29 cellular contexts compared by ENCODE assay signal in the genomic region with DNA sequence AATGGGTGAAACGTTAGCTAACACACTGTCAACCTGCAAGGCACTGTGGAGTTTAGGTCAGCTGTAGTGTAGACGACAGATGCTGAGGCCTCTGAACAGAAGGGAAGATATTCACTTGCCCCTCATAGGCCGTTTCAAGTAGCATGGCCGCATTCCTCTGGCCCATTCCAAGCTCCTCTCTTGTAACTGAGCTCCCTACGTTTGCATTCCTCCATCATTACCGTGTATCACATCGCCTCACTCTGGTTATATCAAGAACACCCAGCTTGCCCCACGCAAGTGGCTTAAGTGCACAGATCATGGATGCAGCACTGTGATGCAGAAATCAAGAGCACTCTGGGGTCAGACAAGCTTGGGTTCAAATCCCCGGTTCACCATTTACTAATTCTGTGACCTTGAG.
"Had no signal": no experiment of that assay in that cellular context is flagged by ENCODE, and none has a peak within 500 bp of the region (broad histone marks: within the 10 kb centered on the region; RNA-seq: fewer than 3 reads in every experiment).

No MANE protein-coding gene starts in this region.

- H3K36me3 Mint-ChIP-seq: activated naive CD4-positive, alpha-beta T cell treated with anti-CD3 and anti-CD28 coated beads, Interleukin-2, amount 50 U/mL, for 24 hours had no signal

- H3K4me3 Mint-ChIP-seq: activated CD4-positive, alpha-beta T cell treated with anti-CD3 and anti-CD28 coated beads, Interleukin-2, amount 10 ng/mL, durations not matched to agents 7 days and 5 days; activated CD8-positive, alpha-beta T cell treated with anti-CD3 and anti-CD28 coated beads for 36 hours; activated naive CD4-positive, alpha-beta T cell treated with anti-CD3 and anti-CD28 coated beads, Interleukin-2, amount 50 U/mL, for 24 hours; activated naive CD8-positive, alpha-beta T cell treated with anti-CD3 and anti-CD28 coated beads, Interleukin-2, amount 50 U/mL, for 24 hours; activated T-cell treated with anti-CD3 and anti-CD28 coated beads, Interleukin-2, amount 50 U/mL, for 4 hours; activated T-helper 17 cell treated with anti-CD3 and anti-CD28 coated beads, Interleukin-2, amount 50 U/mL, for 72 hours; nephron; T-helper 17 cell had no signal

- H3K4me1 ChIP-seq: esophagus squamous epithelium, pancreas, prostate gland, suprapubic skin, tibial nerve had no signal

- H3K9me3 ChIP-seq: esophagus squamous epithelium, neutrophil, pancreas, prostate gland, suprapubic skin, tibial nerve had no signal

- H3K36me3 ChIP-seq: esophagus squamous epithelium, neutrophil, prostate gland, suprapubic skin had no signal

- H3K4me3 ChIP-seq: esophagus squamous epithelium, pancreas, prostate gland, suprapubic skin, tibial nerve had no signal

- DNase-seq: activated CD4-positive, alpha-beta T cell treated with anti-CD3 and anti-CD28 coated beads, Interleukin-2, amount 10 ng/mL, durations not matched to agents 7 days and 5 days; activated CD4-positive, CD25-positive, alpha-beta regulatory T cell treated with anti-CD3 and anti-CD28 coated beads, Interleukin-2, amount 50 U/mL, for 72 hours; activated CD8-positive, alpha-beta T cell treated with anti-CD3 and anti-CD28 coated beads for 36 hours; activated gamma-delta T cell treated with Interleukin-2 at 50 U/mL for 16 hours; activated naive CD8-positive, alpha-beta T cell treated with anti-CD3 and anti-CD28 coated beads, Interleukin-2, amount 50 U/mL, for 24 hours; activated T-cell treated with anti-CD3 and anti-CD28 coated beads, Interleukin-2, amount 50 U/mL, for 4 hours; dermis blood vessel endothelial cell; effector CD4-positive, alpha-beta T cell; esophagus squamous epithelium; left cardiac atrium; left ventricle myocardium superior; pancreas; stimulated activated CD4-positive, alpha-beta T cell treated with anti-CD3 and anti-CD28 coated beads, Interleukin-15, amount 100 ng/mL, for 24 hours; stimulated activated naive CD4-positive, alpha-beta T cell; T-helper 17 cell; T1000; WERI-Rb-1 had no signal

- FAIRE-seq: colon, endometrium, frontal cortex, keratinocyte, pancreas had no signal

- H3K4me1 Mint-ChIP-seq: activated CD4-positive, alpha-beta T cell treated with anti-CD3 and anti-CD28 coated beads, Interleukin-2, amount 10 ng/mL, durations not matched to agents 7 days and 5 days; activated naive CD4-positive, alpha-beta T cell treated with anti-CD3 and anti-CD28 coated beads, Interleukin-2, amount 50 U/mL, for 24 hours; activated naive CD8-positive, alpha-beta T cell treated with anti-CD3 and anti-CD28 coated beads, Interleukin-2, amount 50 U/mL, for 24 hours; activated T-helper 17 cell treated with anti-CD3 and anti-CD28 coated beads, Interleukin-2, amount 50 U/mL, for 72 hours; T-helper 17 cell had no signal

- ATAC-seq: activated CD8-positive, alpha-beta T cell treated with anti-CD3 and anti-CD28 coated beads for 36 hours; activated naive CD8-positive, alpha-beta T cell treated with anti-CD3 and anti-CD28 coated beads, Interleukin-2, amount 50 U/mL, for 24 hours; activated T-cell treated with anti-CD3 and anti-CD28 coated beads, Interleukin-2, amount 50 U/mL, for 4 hours; activated T-helper 17 cell treated with anti-CD3 and anti-CD28 coated beads, Interleukin-2, amount 50 U/mL, for 72 hours; left cardiac atrium; left ventricle myocardium superior; pancreas; T-helper 17 cell had no signal

- H3K27me3 ChIP-seq: esophagus squamous epithelium, neutrophil, pancreas, suprapubic skin, tibial nerve had no signal

- H3K27ac Mint-ChIP-seq: activated CD4-positive, alpha-beta T cell treated with anti-CD3 and anti-CD28 coated beads, Interleukin-2, amount 10 ng/mL, durations not matched to agents 7 days and 5 days; activated CD8-positive, alpha-beta T cell treated with anti-CD3 and anti-CD28 coated beads for 36 hours; activated naive CD4-positive, alpha-beta T cell treated with anti-CD3 and anti-CD28 coated beads, Interleukin-2, amount 50 U/mL, for 24 hours; activated naive CD8-positive, alpha-beta T cell treated with anti-CD3 and anti-CD28 coated beads, Interleukin-2, amount 50 U/mL, for 24 hours; activated T-helper 17 cell treated with anti-CD3 and anti-CD28 coated beads, Interleukin-2, amount 50 U/mL, for 72 hours; nephron; T-helper 17 cell had no signal

- H3K9me3 Mint-ChIP-seq: activated CD4-positive, alpha-beta T cell treated with anti-CD3 and anti-CD28 coated beads, Interleukin-2, amount 10 ng/mL, durations not matched to agents 7 days and 5 days; activated CD8-positive, alpha-beta T cell treated with anti-CD3 and anti-CD28 coated beads for 36 hours; activated naive CD4-positive, alpha-beta T cell treated with anti-CD3 and anti-CD28 coated beads, Interleukin-2, amount 50 U/mL, for 24 hours; activated naive CD8-positive, alpha-beta T cell treated with anti-CD3 and anti-CD28 coated beads, Interleukin-2, amount 50 U/mL, for 24 hours had no signal

- H3K27ac ChIP-seq: epithelial cell of prostate, esophagus squamous epithelium, neutrophil, pancreas, prostate gland, suprapubic skin, tibial nerve, WERI-Rb-1 had no signal

- H3K27me3 Mint-ChIP-seq: activated CD4-positive, alpha-beta T cell treated with anti-CD3 and anti-CD28 coated beads, Interleukin-2, amount 10 ng/mL, durations not matched to agents 7 days and 5 days; activated CD8-positive, alpha-beta T cell treated with anti-CD3 and anti-CD28 coated beads for 36 hours; activated naive CD8-positive, alpha-beta T cell treated with anti-CD3 and anti-CD28 coated beads, Interleukin-2, amount 50 U/mL, for 24 hours; activated T-helper 17 cell treated with anti-CD3 and anti-CD28 coated beads, Interleukin-2, amount 50 U/mL, for 72 hours; T-helper 17 cell had no signal
